ENCODE assay signal across 8 cellular contexts in the genomic region with DNA sequence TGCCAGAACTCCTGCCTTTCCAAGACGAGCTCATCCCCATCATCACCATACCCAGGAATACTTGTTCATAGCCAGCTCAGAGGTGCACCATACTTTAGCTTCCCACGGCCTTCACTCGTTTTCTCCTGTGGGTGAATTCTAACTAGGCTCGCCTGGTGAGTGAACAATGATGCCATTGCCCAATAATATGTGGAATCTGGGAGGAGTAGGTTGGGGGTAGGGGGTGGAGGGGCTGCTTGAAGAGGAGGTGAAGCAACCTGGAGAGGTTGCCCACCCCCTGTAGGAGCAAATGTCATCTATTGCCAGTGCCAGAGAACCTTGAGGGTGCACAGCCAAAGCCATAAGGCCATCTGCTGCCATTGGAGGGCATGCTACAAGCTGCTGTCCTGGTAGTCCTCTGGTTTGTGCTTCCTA. TPM values are rescaled to one million over a fixed set of nuclear protein-coding genes. Genes with fewer than 3 reads are reported as not detected.
A peak's percentile ranks its signal among the peaks of the same experiment; 100 is the strongest.
DNase-seq lines count a peak whose midpoint lies in the region; ATAC-seq, FAIRE-seq and TF ChIP-seq lines count a peak whose summit lies in the region.

No MANE protein-coding gene starts in this region.

- H3K27me3 ChIP-seq in tibial artery = no peaks in the 10 kb centered on the region

- H3K9me3 ChIP-seq in kidney (ENCODE audit: control insufficient read depth in 1 of 2, low read length in 2 of 2) (no peaks in the 10 kb centered on the region), tibial artery (no peaks in the 10 kb centered on the region)

- no peaks in the 10 kb centered on the region for H3K9me3 Mint-ChIP-seq in activated T-cell treated with anti-CD3 and anti-CD28 coated beads, Interleukin-2, amount 50 U/mL, for 4 hours
- H3K9me3 Mint-ChIP-seq in activated T-helper 1 cell treated with anti-CD3 and anti-CD28 coated beads, Interleukin-12 subunit alpha, Interleukin-12 subunit beta, Interleukin-2, Interleukin-4 antibody, amounts not matched to agents 30 ng/mL and 10 ng/mL and 1 ng/mL, durations not matched to agents 14 hours and 24 hours and 36 hours = no peaks in the 10 kb centered on the region

- no peak for ATAC-seq in activated T-cell treated with anti-CD3 and anti-CD28 coated beads, Interleukin-2, amount 50 U/mL, for 4 hours
- no peak for ATAC-seq in GM18907 (IDR thresholded peaks at IDR 0.05; ENCODE audit: unreplicated experiment)

- no peak overlapping the region for H3K9ac ChIP-seq in kidney (ENCODE audit: low read length in 2 of 2)

- H3K4me1 ChIP-seq in kidney (ENCODE audit: control insufficient read depth in 1 of 2, insufficient read depth in 1 of 2, low read depth in 1 of 2, low read length in 2 of 2) (peaks cover 0 to 7% of the 10 kb centered on the region in 2 donors), tibial artery (peaks cover 0 to 28% (median 8%) of the 10 kb centered on the region in 4 donors)

- no peaks in the 10 kb centered on the region for H3K27me3 Mint-ChIP-seq in activated T-cell treated with anti-CD3 and anti-CD28 coated beads, Interleukin-2, amount 50 U/mL, for 4 hours (ENCODE audit: low read depth)
- H3K27me3 Mint-ChIP-seq in activated T-helper 1 cell treated with anti-CD3 and anti-CD28 coated beads, Interleukin-12 subunit alpha, Interleukin-12 subunit beta, Interleukin-2, Interleukin-4 antibody, amounts not matched to agents 30 ng/mL and 10 ng/mL and 1 ng/mL, durations not matched to agents 14 hours and 24 hours and 36 hours (ENCODE audit: insufficient read depth) = no peaks in the 10 kb centered on the region

- intact Hi-C loops in activated T-helper 1 cell treated with anti-CD3 and anti-CD28 coated beads, Interleukin-12 subunit alpha, Interleukin-12 subunit beta, Interleukin-2, Interleukin-4 antibody, amounts not matched to agents 30 ng/mL and 10 ng/mL and 1 ng/mL, durations not matched to agents 14 hours and 24 hours and 36 hours (cut with micrococcal nuclease) = no loop called here
- intact Hi-C loops in kidney (cut with DNase I) (no loop called here), tibial artery (cut with DNase I; ENCODE audit: low total_unique reads) (no loop called here)

- no peak for FAIRE-seq in kidney (lab: Jason Lieb, UNC)

- peak overlapping the region; percentile 76 for H3K27ac Mint-ChIP-seq in activated T-helper 1 cell treated with anti-CD3 and anti-CD28 coated beads, Interleukin-12 subunit alpha, Interleukin-12 subunit beta, Interleukin-2, Interleukin-4 antibody, amounts not matched to agents 30 ng/mL and 10 ng/mL and 1 ng/mL, durations not matched to agents 14 hours and 24 hours and 36 hours

- H3K4me3 Mint-ChIP-seq in activated T-cell treated with anti-CD3 and anti-CD28 coated beads, Interleukin-2, amount 50 U/mL, for 4 hours = peak overlapping the region; percentile 90
- peak overlapping the region; percentile 84 for H3K4me3 Mint-ChIP-seq in activated T-helper 1 cell treated with anti-CD3 and anti-CD28 coated beads, Interleukin-12 subunit alpha, Interleukin-12 subunit beta, Interleukin-2, Interleukin-4 antibody, amounts not matched to agents 30 ng/mL and 10 ng/mL and 1 ng/mL, durations not matched to agents 14 hours and 24 hours and 36 hours

- H3K27ac ChIP-seq in kidney (ENCODE audit: low read depth in 2 of 2, low read length in 2 of 2) (no peak overlapping the region), tibial artery (peak overlapping the region in 1 of 2 donors; percentile 77)

- no peak for DNase-seq in activated T-cell treated with anti-CD3 and anti-CD28 coated beads, Interleukin-2, amount 50 U/mL, for 4 hours
- no peak for DNase-seq in activated T-cell treated with anti-CD3 and anti-CD28 coated beads, Interleukin-2, amount 50 U/mL, for 1 hour
- DNase-seq in activated T-helper 1 cell treated with anti-CD3 and anti-CD28 coated beads, Interleukin-12 subunit alpha, Interleukin-12 subunit beta, Interleukin-2, Interleukin-4 antibody, amounts not matched to agents 30 ng/mL and 10 ng/mL and 1 ng/mL, durations not matched to agents 14 hours and 24 hours and 36 hours (ENCODE audit: low spot score) = no peak
- DNase-seq in kidney (no peak), tibial artery (no peak), COLO829 (ENCODE audit: low spot score) (no peak), erythroblast (lab: John Stamatoyannopoulos, UW) (no peak)

- no peaks in the 10 kb centered on the region for H3K36me3 ChIP-seq in kidney (ENCODE audit: control insufficient read depth in 1 of 2, insufficient read depth in 2 of 2, low read length in 2 of 2)
- no peaks in the 10 kb centered on the region for H3K36me3 ChIP-seq in tibial artery

- TF ChIP-seq POLR2A in erythroblast (IDR thresholded peaks at IDR 0.05; ENCODE audit: low read length) = no peak

- no peaks in the 10 kb centered on the region for H3K36me3 Mint-ChIP-seq in activated T-cell treated with anti-CD3 and anti-CD28 coated beads, Interleukin-2, amount 50 U/mL, for 4 hours (ENCODE audit: insufficient read depth)
- H3K36me3 Mint-ChIP-seq in activated T-helper 1 cell treated with anti-CD3 and anti-CD28 coated beads, Interleukin-12 subunit alpha, Interleukin-12 subunit beta, Interleukin-2, Interleukin-4 antibody, amounts not matched to agents 30 ng/mL and 10 ng/mL and 1 ng/mL, durations not matched to agents 14 hours and 24 hours and 36 hours (ENCODE audit: low read depth) = peaks cover 2% of the 10 kb centered on the region

- H3K4me1 Mint-ChIP-seq in activated T-cell treated with anti-CD3 and anti-CD28 coated beads, Interleukin-2, amount 50 U/mL, for 4 hours (ENCODE audit: low read depth) = peaks cover 23% of the 10 kb centered on the region
- peaks cover 24% of the 10 kb centered on the region for H3K4me1 Mint-ChIP-seq in activated T-helper 1 cell treated with anti-CD3 and anti-CD28 coated beads, Interleukin-12 subunit alpha, Interleukin-12 subunit beta, Interleukin-2, Interleukin-4 antibody, amounts not matched to agents 30 ng/mL and 10 ng/mL and 1 ng/mL, durations not matched to agents 14 hours and 24 hours and 36 hours (ENCODE audit: low read depth)

- TF ChIP-seq CTCF in kidney (IDR thresholded peaks at IDR 0.05; ENCODE audit: borderline replicate concordance, extremely low read depth, insufficient read depth) = no peak
- TF ChIP-seq CTCF in tibial artery (IDR thresholded peaks at IDR 0.05) = no peak

- H3K4me3 ChIP-seq in kidney (ENCODE audit: low read length in 2 of 2) (peak overlapping the region; percentile 47 to 86), tibial artery (peak overlapping the region; percentile 74 to 86)

RNA-seq across cellular contexts. Expression of a gene that starts 0.6 kb away (rescaled TPM):
- total RNA-seq in activated T-cell treated with anti-CD3 and anti-CD28 coated beads, Interleukin-2, amount 50 U/mL, for 4 hours = 1 to 10 TPM; 7.5 to 9.4 (median 8.7) TPM
- total RNA-seq in activated T-helper 1 cell treated with anti-CD3 and anti-CD28 coated beads, Interleukin-12 subunit alpha, Interleukin-12 subunit beta, Interleukin-2, Interleukin-4 antibody, amounts not matched to agents 30 ng/mL and 10 ng/mL and 1 ng/mL, durations not matched to agents 14 hours and 24 hours and 36 hours = 18.7 and 19.3 TPM in 2 replicates
- total RNA-seq in kidney = 19.6 TPM
- 2.3 TPM for polyA plus RNA-seq in kidney (ENCODE audit: insufficient read depth, low read depth, low replicate concordance)
